In the genomic region with DNA sequence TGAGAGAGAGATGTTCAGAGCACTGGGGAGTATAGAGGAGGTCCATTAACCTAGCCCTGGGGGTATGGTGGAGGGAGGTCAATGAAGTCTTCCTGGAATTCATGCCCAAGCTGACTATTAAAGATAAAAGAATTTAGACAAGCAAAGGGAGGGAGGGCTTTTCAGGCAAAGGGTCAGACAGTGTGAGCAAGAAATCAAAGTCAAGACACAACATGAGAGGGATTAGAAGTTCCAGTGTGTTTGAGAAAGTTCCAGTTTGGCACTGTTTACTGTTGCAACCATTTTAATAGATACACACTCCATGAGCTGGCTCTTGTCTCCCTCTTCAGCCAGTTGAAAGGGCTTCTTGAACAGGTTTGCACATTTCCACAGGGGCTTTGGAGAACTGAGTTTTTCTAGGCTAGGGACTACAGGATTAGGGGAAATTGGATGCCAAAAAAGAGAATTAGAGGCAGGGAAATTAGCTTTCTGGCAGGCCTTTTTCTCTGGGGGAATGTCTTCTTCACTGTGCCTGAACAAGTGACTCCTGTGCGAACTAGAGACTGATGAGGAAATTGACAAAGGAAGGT, we compare ENCODE assay signal across 16 cellular contexts. TPM values are rescaled to one million over a fixed set of nuclear protein-coding genes. Genes with fewer than 3 reads are reported as not detected.
DNase-seq lines count a peak whose midpoint lies in the region; ATAC-seq, FAIRE-seq and TF ChIP-seq lines count a peak whose summit lies in the region.
"Had no signal": no experiment of that assay in that cellular context is flagged by ENCODE, and none has a peak within 500 bp of the region (broad histone marks: within the 10 kb centered on the region; RNA-seq: fewer than 3 reads in every experiment).

No MANE protein-coding gene starts in this region.

- TF ChIP-seq RAD21 in K562 (CRISPR knock-in tag; conservative IDR thresholded peaks at IDR 0.05 in 1 of 2, IDR thresholded peaks at IDR 0.05 in 1 of 2), result no peak

- H3K36me3 ChIP-seq in K562 (ENCODE audit: control insufficient read depth, insufficient read depth, low read length), result no peaks in the 10 kb centered on the region
- no peaks in the 10 kb centered on the region for H3K36me3 ChIP-seq in mesenchymal stem cell (ENCODE audit: control insufficient read depth in 1 of 2, insufficient read depth in 2 of 2, low read depth in 1 of 2, low read length in 2 of 2)
- no peaks in the 10 kb centered on the region for H3K36me3 ChIP-seq in suprapubic skin
- H3K36me3 ChIP-seq in MM.1S (replicated peaks; ENCODE audit: insufficient read depth, low read length), result no peaks in the 10 kb centered on the region

- no peak overlapping the region for H3K27ac ChIP-seq in K562 (ENCODE audit: extremely low read depth, low read depth, low read length)
- no peak overlapping the region for H3K27ac ChIP-seq in mesenchymal stem cell (ENCODE audit: low read length, poor library complexity, severe bottlenecking)
- H3K27ac ChIP-seq in suprapubic skin, result peak overlapping the region; percentile 49
- H3K27ac ChIP-seq in MM.1S (ENCODE audit: low read length), result no peak overlapping the region

- TF ChIP-seq POLR2A in K562 (conservative IDR thresholded peaks at IDR 0.05), result no peak
- TF ChIP-seq POLR2A in suprapubic skin (IDR thresholded peaks at IDR 0.05), result no peak

- TF ChIP-seq EP300 in K562 (IDR thresholded peaks at IDR 0.05; ENCODE audit: low read length) (no peak), suprapubic skin (IDR thresholded peaks at IDR 0.05) (no peak)

- H4K20me1 ChIP-seq in K562 (replicated peaks; ENCODE audit: control insufficient read depth, insufficient read depth, low read length) (no peaks in the 10 kb centered on the region), MM.1S (ENCODE audit: insufficient read depth, low read length) (no peaks in the 10 kb centered on the region)

- H3K4me2 ChIP-seq in K562 (ENCODE audit: insufficient read depth, low read length), result no peak overlapping the region
- no peak overlapping the region for H3K4me2 ChIP-seq in mesenchymal stem cell (ENCODE audit: low read length, poor library complexity, severe bottlenecking)
- H3K4me2 ChIP-seq in MM.1S (ENCODE audit: low read depth, low read length), result no peak overlapping the region

- CTCF ChIA-PET in K562 (lab: Yijun Ruan, JAX; ENCODE audit: low intra/inter-chr PET ratio), result interaction anchor here (2.8 kb wide), 1 partner anchor 481 kb away, joined by 16 read pairs; no protein-coding TSS in a partner anchor

- peak overlapping the region in 1 of 2 experiments; percentile 35 for H3K18ac ChIP-seq in mesenchymal stem cell (ENCODE audit: low read depth in 1 of 2, low read length in 2 of 2)

- no peak overlapping the region for H2BK15ac ChIP-seq in mesenchymal stem cell (ENCODE audit: low read depth, poor library complexity, severe bottlenecking)

- no peaks in the 10 kb centered on the region for H3K9me2 ChIP-seq in MM.1S (replicated peaks; ENCODE audit: insufficient read depth, low read length)

- peak overlapping the region; percentile 26 to 52 for H3K4ac ChIP-seq in mesenchymal stem cell (ENCODE audit: low read depth in 1 of 2, low read length in 2 of 2)

- H3K9ac ChIP-seq in K562 (ENCODE audit: insufficient read depth in 1 of 2, low read depth in 2 of 2, low read length in 2 of 2) (no peak overlapping the region), mesenchymal stem cell (ENCODE audit: low read length) (peak overlapping the region; percentile 82), MM.1S (ENCODE audit: low read length) (no peak overlapping the region)

- peak overlapping the region; percentile 96 for H4K8ac ChIP-seq in mesenchymal stem cell (ENCODE audit: low read length)

- peaks cover 0 to 4% of the 10 kb centered on the region in 2 experiments; a peak in 1 of 5 replicates for H3K4me1 ChIP-seq in K562 (replicated peaks in 1 of 2; ENCODE audit: control insufficient read depth in 2 of 2, insufficient read depth in 2 of 2, low read length in 2 of 2)
- peaks cover 16% of the 10 kb centered on the region for H3K4me1 ChIP-seq in mesenchymal stem cell (ENCODE audit: control insufficient read depth, insufficient read depth, low read depth, low read length)
- peaks cover 29% of the 10 kb centered on the region for H3K4me1 ChIP-seq in suprapubic skin
- no peaks in the 10 kb centered on the region for H3K4me1 ChIP-seq in MM.1S (ENCODE audit: low read length)

- no peak overlapping the region for H3K4me3 ChIP-seq in K562
- H3K4me3 ChIP-seq in mesenchymal stem cell (ENCODE audit: insufficient read depth in 1 of 2, low read depth in 1 of 2, low read length in 2 of 2), result no peak overlapping the region
- H3K4me3 ChIP-seq in suprapubic skin, result no peak overlapping the region
- no peak overlapping the region for H3K4me3 ChIP-seq in MM.1S (ENCODE audit: low read length)

- no peak overlapping the region for H2BK5ac ChIP-seq in mesenchymal stem cell (ENCODE audit: low read depth, low read length, poor library complexity, severe bottlenecking)

- FAIRE-seq in K562 (lab: Jason Lieb, UNC), result no peak

- H2AK5ac ChIP-seq in mesenchymal stem cell (ENCODE audit: low read length, severe bottlenecking), result peak overlapping the region; percentile 64

- H3K9me3 ChIP-seq in K562 (replicated peaks; ENCODE audit: control insufficient read depth, insufficient read depth, low read depth, low read length) (no peaks in the 10 kb centered on the region), mesenchymal stem cell (ENCODE audit: control insufficient read depth, low read length) (no peaks in the 10 kb centered on the region), suprapubic skin (no peaks in the 10 kb centered on the region), MM.1S (replicated peaks; ENCODE audit: insufficient read depth, low read length) (no peaks in the 10 kb centered on the region)

- no peak overlapping the region for H4K91ac ChIP-seq in mesenchymal stem cell (ENCODE audit: low read length)

- intact Hi-C loops in K562 (cut with micrococcal nuclease), result loop anchor here (2.0 kb wide), 1 partner anchor 119 kb away; a partner anchor contains a TSS

- H3K27me3 ChIP-seq in K562 (ENCODE audit: control insufficient read depth in 2 of 2, insufficient read depth in 2 of 2, low read length in 2 of 2), result peaks cover 3 to 5% of the 10 kb centered on the region in 2 experiments; a peak in 2 of 5 replicates
- H3K27me3 ChIP-seq in mesenchymal stem cell (ENCODE audit: control insufficient read depth in 1 of 2, insufficient read depth in 1 of 2, low read length in 2 of 2), result peaks cover 3% of the 10 kb centered on the region in 2 experiments
- H3K27me3 ChIP-seq in suprapubic skin, result peaks cover 2% of the 10 kb centered on the region
- H3K27me3 ChIP-seq in MM.1S (replicated peaks; ENCODE audit: insufficient read depth, low read length), result no peaks in the 10 kb centered on the region

- H2BK120ac ChIP-seq in mesenchymal stem cell (ENCODE audit: low read depth, low read length), result no peak overlapping the region

- H2BK12ac ChIP-seq in mesenchymal stem cell (ENCODE audit: low read length in 2 of 2), result peak overlapping the region; percentile 2 to 91

- H2AFZ ChIP-seq in K562 (ENCODE audit: low read depth, low read length), result no peak overlapping the region; the same call in 1 of the 2 replicates
- H2AFZ ChIP-seq in mesenchymal stem cell (ENCODE audit: low read depth, low read length), result no peak overlapping the region
- H2AFZ ChIP-seq in MM.1S (ENCODE audit: low read length), result no peak overlapping the region

- no peaks in the 10 kb centered on the region for H3K9me1 ChIP-seq in K562 (ENCODE audit: control insufficient read depth, insufficient read depth, low read length)

- H3K23ac ChIP-seq in mesenchymal stem cell (ENCODE audit: low read length in 2 of 2), result no peak overlapping the region

- no peaks in the 10 kb centered on the region for H3F3A ChIP-seq in MM.1S (ENCODE audit: insufficient read depth, low read length)

- 42% methylated on average over 1 of the region's 1 CpG for WGBS in K562 (ENCODE audit: insufficient coverage, low coverage, missing lambda C conversion rate)
- 100% methylated on average over 1 of the region's 1 CpG for WGBS in mesenchymal stem cell
- 36% methylated on average over 1 of the region's 1 CpG for WGBS in suprapubic skin

- DNase-seq in NCI-H146 treated with DMSO at 0.1 percent for 48 hours (lab: John Stamatoyannopoulos, UW; ENCODE audit: unreplicated experiment) (peak; percentile 4), NCI-H146 (lab: John Stamatoyannopoulos, UW) (no peak), K562 (ENCODE audit: extremely low read depth in 1 of 4, low spot score in 3 of 4) (no peak), mesenchymal stem cell (no peak), suprapubic skin (ENCODE audit: low spot score in 2 of 2) (no peak), MM.1S (no peak)
- DNase-seq: activated B cell treated with CpG ODN at 0.5 μM for 24 hours; activated gamma-delta T cell treated with Interleukin-2 at 50 U/mL for 16 hours; CD8-positive, alpha-beta memory T cell; foreskin melanocyte; GDM1; stimulated activated CD4-positive, alpha-beta T cell treated with anti-CD3 and anti-CD28 coated beads, Interleukin-12 subunit alpha, Interleukin-12 subunit beta, amount 100 ng/mL, for 4 hours; stimulated activated naive CD8-positive, alpha-beta T cell treated with anti-CD3 and anti-CD28 coated beads, Interleukin-15, Interleukin-2, amounts not matched to agents 100 U/mL and 50 U/mL, for 24 hours had no signal

- H3K79me2 ChIP-seq in K562 (ENCODE audit: control insufficient read depth, insufficient read depth, low read length), result no peaks in the 10 kb centered on the region
- no peaks in the 10 kb centered on the region for H3K79me2 ChIP-seq in MM.1S (ENCODE audit: low read length)

- in situ Hi-C loops in K562 (cut with MboI), result loop anchor here (10.0 kb wide), 2 partner anchors 483 to 1447 kb away; no protein-coding TSS in a partner anchor

- POLR2A ChIA-PET in K562 (lab: Yijun Ruan, JAX), result interaction anchor here (0.8 to 1.0 kb wide), 3 partner anchors 12 to 114 kb away, joined by 3 to 4 read pairs (median 4); no protein-coding TSS in a partner anchor

- ATAC-seq in K562 (no peak; the same call in 2 of the 3 replicates), GM19452 (IDR thresholded peaks at IDR 0.05; ENCODE audit: unreplicated experiment) (no peak), HG02981 (IDR thresholded peaks at IDR 0.05; ENCODE audit: unreplicated experiment) (no peak)
- ATAC-seq: stimulated activated naive CD8-positive, alpha-beta T cell treated with anti-CD3 and anti-CD28 coated beads, Interleukin-15, Interleukin-2, amounts not matched to agents 100 U/mL and 50 U/mL, for 24 hours had no signal

- no peak overlapping the region for H3K14ac ChIP-seq in mesenchymal stem cell (ENCODE audit: low read length in 2 of 2)

- TF ChIP-seq CTCF in K562 (IDR thresholded peaks at IDR 0.05 in 2 of 3, conservative IDR thresholded peaks at IDR 0.05 in 1 of 3; ENCODE audit: insufficient read depth in 2 of 3, low read depth in 1 of 3, low read length in 3 of 3) (no peak), suprapubic skin (IDR thresholded peaks at IDR 0.05) (no peak), MM.1S (IDR thresholded peaks at IDR 0.05; ENCODE audit: low read length) (no peak)

- no peaks in the 10 kb centered on the region for H3K79me1 ChIP-seq in mesenchymal stem cell (replicated peaks; ENCODE audit: low read length, poor library complexity, severe bottlenecking)

- BruUV-seq in K562 (replicated peaks; lab: Mats Ljungman, UMichigan), result no TSS peak

RNA-seq across cellular contexts. Expression of a gene that starts 14.7 kb away (rescaled TPM):
- 3.2 and 5.0 TPM in 2 replicates for total RNA-seq in K562 (2011; cell fraction: chromatin; rRNA removed; ENCODE audit: low replicate concordance)
- 3.2 and 4.3 TPM in 2 replicates for total RNA-seq in K562 (2011; cell fraction: nucleolus; rRNA removed)
- 4.2 and 6.6 TPM in 2 replicates for total RNA-seq in K562 (2011; cell fraction: nucleoplasm; rRNA removed)
- 14.3 and 14.6 TPM in 2 replicates for total RNA-seq in K562 (2014; rRNA removed)
- total RNA-seq in K562 (2014; rRNA removed; fragmentation: Illumina TruSeq; extraction: Trizol), result 9.3 and 11.0 TPM in 2 replicates
- total RNA-seq in K562 (2015; rRNA removed; fragmentation: Illumina TruSeq; extraction: Trizol), result 8.6 and 9.5 TPM in 2 replicates
- total RNA-seq in K562 (2021), result 11.2 and 11.7 TPM in 2 replicates
- 9.8 and 15.0 TPM in 2 replicates for polyA plus RNA-seq in K562 (2011; rRNA removed)
- 10.1 and 17.6 TPM in 2 replicates for polyA plus RNA-seq in K562 (2011; cell fraction: cytosol; rRNA removed)
- polyA plus RNA-seq in K562 (2011; cell fraction: nucleus; rRNA removed), result 3.7 and 4.5 TPM in 2 replicates
- 15.0 and 55.5 TPM in 2 replicates for polyA plus RNA-seq in K562 (2012)
- 6.1 and 9.1 TPM in 2 replicates for polyA plus RNA-seq in K562 (2014; fragmentation: Illumina TruSeq; extraction: Trizol)
- polyA plus RNA-seq in K562 (2014; fragmentation: Nextera tagmentation; extraction: Ambion mirVana), result 10 to 100 TPM; 10.0 to 13.4 TPM
- 9.0 and 11.5 TPM in 2 replicates for polyA plus RNA-seq in K562 (2014; rRNA removed)
- polyA minus RNA-seq in K562 (2011; rRNA and poly(A)+ RNA removed), result 6.1 and 8.8 TPM in 2 replicates
- polyA minus RNA-seq in K562 (2011; cell fraction: cytosol; rRNA and poly(A)+ RNA removed), result 9.4 and 10.8 TPM in 2 replicates
- 3.8 and 6.2 TPM in 2 replicates for polyA minus RNA-seq in K562 (2011; cell fraction: nucleus; rRNA and poly(A)+ RNA removed)
- polyA plus RNA-seq in mesenchymal stem cell (2013, experiment 1 of 2), result 700 TPM
- polyA plus RNA-seq in mesenchymal stem cell (2013, experiment 2 of 2), result 645 TPM
- total RNA-seq in suprapubic skin, result 100 to 1,000 TPM; 106 to 269 (median 210) TPM
- total RNA-seq: activated B cell treated with CpG ODN at 0.5 μM for 24 hours; CD8-positive, alpha-beta memory T cell; T-helper 1 cell treated with Interleukin-12 subunit alpha and Interleukin-12 subunit beta and Interleukin-4 antibody, amounts not matched to agents 30 ng/mL and 1 ng/mL, for 36 hours had no signal
- polyA plus RNA-seq: CD8-positive, alpha-beta memory T cell had no signal

Comparison
In these comparisons a context has a peak if more than half of its experiments do, and no peak if none do; other contexts are left out.
1. RNA of a gene that starts 14.7 kb away (total RNA-seq): 106 to 269 TPM in suprapubic skin; 3.2 to 14.6 TPM in K562; every median in the first group is over 4 times any median in the second.